Comparison of ENCODE assay signal across 8 cellular contexts in the genomic region with DNA sequence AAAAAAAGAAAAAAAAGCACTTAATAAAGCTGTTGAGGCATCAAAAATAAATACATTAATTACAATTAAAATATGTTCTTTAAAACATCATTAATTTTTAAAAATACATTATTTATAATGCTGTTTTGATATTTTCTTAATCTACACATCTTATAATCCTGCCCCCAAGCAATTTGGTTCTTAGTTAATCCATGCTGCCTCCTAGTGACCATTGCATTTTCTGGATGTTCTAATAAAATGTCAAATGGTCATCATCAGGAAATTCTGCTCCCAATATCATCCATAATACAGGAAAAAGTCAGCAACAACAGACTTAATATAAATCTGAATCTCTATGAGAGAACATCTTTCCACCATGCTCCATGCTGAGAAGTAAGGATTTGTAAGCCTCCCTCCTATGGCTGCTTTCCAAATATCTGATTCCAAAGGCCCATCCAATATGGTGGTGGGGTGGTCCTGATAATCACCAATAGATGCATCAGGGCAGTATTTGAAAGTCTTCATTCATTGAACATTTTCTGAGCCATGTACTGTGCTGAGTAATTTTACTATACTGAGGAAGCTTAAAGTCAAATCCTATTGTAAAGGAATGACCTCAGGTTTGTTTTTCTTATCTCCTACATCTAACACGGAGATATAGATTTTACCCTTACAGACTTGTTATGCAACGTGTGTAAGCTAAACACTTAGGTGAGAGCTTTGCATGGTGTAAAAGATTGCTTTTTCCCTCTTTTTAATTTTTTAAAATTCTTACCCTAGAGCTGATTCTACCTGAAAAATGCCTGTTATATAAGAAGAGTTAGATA.
DNase-seq lines count a peak whose midpoint lies in the region; ATAC-seq, FAIRE-seq and TF ChIP-seq lines count a peak whose summit lies in the region.

No MANE protein-coding gene starts in this region.

- DNase-seq in GM19239 (ENCODE audit: insufficient read length, low spot score) (no peak), SW480 (ENCODE audit: low spot score) (peak; percentile 34), iris pigment epithelial cell (ENCODE audit: low read depth) (peak; percentile 31), uterus (no peak)
- no peak for DNase-seq in activated CD4-positive, alpha-beta memory T cell treated with anti-CD3 and anti-CD28 coated beads, Interleukin-2, amount 10 ng/mL, durations not matched to agents 7 days and 5 days
- no peak for DNase-seq in activated naive CD4-positive, alpha-beta T cell treated with anti-CD3 and anti-CD28 coated beads, Interleukin-2, amount 50 U/mL, for 72 hours (ENCODE audit: low spot score in 2 of 2)

- peaks cover 8% of the 10 kb centered on the region for H3K4me1 Mint-ChIP-seq in activated CD4-positive, alpha-beta memory T cell treated with anti-CD3 and anti-CD28 coated beads, Interleukin-2, amount 10 ng/mL, durations not matched to agents 7 days and 5 days

- no peak for ATAC-seq in HG02678 (IDR thresholded peaks at IDR 0.05; ENCODE audit: unreplicated experiment)
- no peak for ATAC-seq in activated naive CD4-positive, alpha-beta T cell treated with anti-CD3 and anti-CD28 coated beads, Interleukin-2, amount 50 U/mL, for 72 hours

- FAIRE-seq in A204.1 (lab: Jason Lieb, UNC) (peak; percentile 94), GM19239 (lab: Jason Lieb, UNC) (peak; percentile 14)

- POLR2A ChIA-PET in activated CD4-positive, alpha-beta memory T cell treated with anti-CD3 and anti-CD28 coated beads, Interleukin-2, amount 10 ng/mL, durations not matched to agents 7 days and 5 days (lab: Charles Lee): no interaction called here

- no peak overlapping the region for H3K27ac ChIP-seq in uterus

- H3K9me3 ChIP-seq in uterus: no peaks in the 10 kb centered on the region

- H3K36me3 Mint-ChIP-seq in activated CD4-positive, alpha-beta memory T cell treated with anti-CD3 and anti-CD28 coated beads, Interleukin-2, amount 10 ng/mL, durations not matched to agents 7 days and 5 days (ENCODE audit: low read depth): no peaks in the 10 kb centered on the region
- peaks cover 4 to 21% of the 10 kb centered on the region in 2 donors for H3K36me3 Mint-ChIP-seq in activated naive CD4-positive, alpha-beta T cell treated with anti-CD3 and anti-CD28 coated beads, Interleukin-2, amount 50 U/mL, for 72 hours

- TF ChIP-seq CTCF in uterus (IDR thresholded peaks at IDR 0.05): peak in 1 of 4 experiments; percentile 25

- CTCF ChIA-PET in activated CD4-positive, alpha-beta memory T cell treated with anti-CD3 and anti-CD28 coated beads, Interleukin-2, amount 10 ng/mL, durations not matched to agents 7 days and 5 days (lab: Charles Lee): interaction anchor here (0.7 kb wide), 1 partner anchor 217 kb away, joined by 3 read pairs; no protein-coding TSS in a partner anchor

- TF ChIP-seq POLR2A in uterus (IDR thresholded peaks at IDR 0.05): no peak

- H3K4me1 ChIP-seq in uterus: no peaks in the 10 kb centered on the region

- intact Hi-C loops in uterus (cut with DNase I; ENCODE audit: low total_unique reads): no loop called here

- H3K4me3 Mint-ChIP-seq in activated CD4-positive, alpha-beta memory T cell treated with anti-CD3 and anti-CD28 coated beads, Interleukin-2, amount 10 ng/mL, durations not matched to agents 7 days and 5 days: no peak overlapping the region

- H3K4me3 ChIP-seq in uterus: no peak overlapping the region

- H3K36me3 ChIP-seq in uterus: no peaks in the 10 kb centered on the region

- H3K27ac Mint-ChIP-seq in activated CD4-positive, alpha-beta memory T cell treated with anti-CD3 and anti-CD28 coated beads, Interleukin-2, amount 10 ng/mL, durations not matched to agents 7 days and 5 days: no peak overlapping the region
- H3K27ac Mint-ChIP-seq in activated naive CD4-positive, alpha-beta T cell treated with anti-CD3 and anti-CD28 coated beads, Interleukin-2, amount 50 U/mL, for 72 hours: no peak overlapping the region

- H3K27me3 ChIP-seq in uterus: no peaks in the 10 kb centered on the region

- H3K27me3 Mint-ChIP-seq in activated CD4-positive, alpha-beta memory T cell treated with anti-CD3 and anti-CD28 coated beads, Interleukin-2, amount 10 ng/mL, durations not matched to agents 7 days and 5 days: peaks cover 9% of the 10 kb centered on the region

- H3K9me3 Mint-ChIP-seq in activated CD4-positive, alpha-beta memory T cell treated with anti-CD3 and anti-CD28 coated beads, Interleukin-2, amount 10 ng/mL, durations not matched to agents 7 days and 5 days: peaks cover 8% of the 10 kb centered on the region
- H3K9me3 Mint-ChIP-seq in activated naive CD4-positive, alpha-beta T cell treated with anti-CD3 and anti-CD28 coated beads, Interleukin-2, amount 50 U/mL, for 72 hours: peaks cover 0 to 4% of the 10 kb centered on the region in 2 donors

Comparison
In these comparisons a context has a peak if more than half of its experiments do, and no peak if none do; other contexts are left out.
1. DNase-seq: peak in SW480 (single experiment) and iris pigment epithelial cell (single experiment); none in GM19239 (single experiment), activated CD4-positive, alpha-beta memory T cell treated with anti-CD3 and anti-CD28 coated beads, Interleukin-2, amount 10 ng/mL, durations not matched to agents 7 days and 5 days (single experiment), activated naive CD4-positive, alpha-beta T cell treated with anti-CD3 and anti-CD28 coated beads, Interleukin-2, amount 50 U/mL, for 72 hours (0 of 2) and uterus (0 of 2).